Comparison of ENCODE assay signal across 1 cellular context in genomic region chr10:97254694-97255093, GRCh38.
TF ChIP-seq lines count a peak whose summit lies in the region.

No MANE protein-coding gene starts in this region.

TF ChIP-seq in A549, 52 proteins besides CTCF, POLR2A, EP300 and RAD21 (continued from another document):
- TF ChIP-seq HMGXB4 (CRISPR knock-in tag; IDR thresholded peaks at IDR 0.05; ENCODE audit: borderline replicate concordance) (no peak), FOSL2 (IDR thresholded peaks at IDR 0.05) (no peak), FOSL2 (CRISPR knock-in tag; IDR thresholded peaks at IDR 0.05) (no peak), RFX5 (IDR thresholded peaks at IDR 0.05) (no peak), CEBPB (IDR thresholded peaks at IDR 0.05) (no peak), GATA3 (IDR thresholded peaks at IDR 0.05; ENCODE audit: borderline replicate concordance) (no peak), RCOR1 (IDR thresholded peaks at IDR 0.05; ENCODE audit: low read depth, low read length) (no peak), NPAS2 (CRISPR knock-in tag; IDR thresholded peaks at IDR 0.05; ENCODE audit: borderline replicate concordance) (no peak), BHLHE40 (IDR thresholded peaks at IDR 0.05; ENCODE audit: low read depth, low read length) (no peak)
